ENCODE assay signal across 37 cellular contexts in genomic region chr17:33324741-33325140, GRCh38. TPM values are rescaled to one million over a fixed set of nuclear protein-coding genes. Genes with fewer than 3 reads are reported as not detected.
"Had no signal": no experiment of that assay in that cellular context is flagged by ENCODE, and none has a peak within 500 bp of the region (broad histone marks: within the 10 kb centered on the region; RNA-seq: fewer than 3 reads in every experiment).

No MANE protein-coding gene starts in this region.

- H3K4me3 ChIP-seq: ascending aorta, cardiac muscle cell had no signal

- H3K4me1 ChIP-seq: ascending aorta had no signal

- H3K36me3 Mint-ChIP-seq: activated CD4-positive, alpha-beta memory T cell treated with anti-CD3 and anti-CD28 coated beads for 36 hours; activated naive CD4-positive, alpha-beta T cell treated with anti-CD3 and anti-CD28 coated beads, Interleukin-2, amount 50 U/mL, for 72 hours; activated naive CD8-positive, alpha-beta T cell treated with anti-CD3 and anti-CD28 coated beads for 36 hours; brain; T-cell had no signal

- H3K27ac ChIP-seq: ascending aorta, cardiac muscle cell, VCaP had no signal

- FAIRE-seq: TTC549 had no signal

- DNase-seq: activated B cell treated with CpG ODN at 0.5 μM for 24 hours; activated CD4-positive, alpha-beta memory T cell treated with anti-CD3 and anti-CD28 coated beads for 36 hours; activated CD4-positive, alpha-beta T cell treated with anti-CD3 and anti-CD28 coated beads for 4 hours; activated CD4-positive, alpha-beta T cell treated with anti-CD3 and anti-CD28 coated beads, Interleukin-2, amount 10 ng/mL, durations not matched to agents 24 days and 14 days; activated CD4-positive, alpha-beta T cell treated with anti-CD3 and anti-CD28 coated beads, Interleukin-2, amount 50 U/mL, for 1 hour; activated CD4-positive, alpha-beta T cell treated with anti-CD3 and anti-CD28 coated beads, Interleukin-2, amount 50 U/mL, for 4 hours; activated CD4-positive, CD25-positive, alpha-beta regulatory T cell treated with anti-CD3 and anti-CD28 coated beads, Interleukin-2, amount 50 U/mL, for 72 hours; activated CD8-positive, alpha-beta memory T cell treated with anti-CD3 and anti-CD28 coated beads, Interleukin-2, amount 50 U/mL, for 4 hours; activated CD8-positive, alpha-beta T cell treated with anti-CD3 and anti-CD28 coated beads for 36 hours; activated effector memory CD4-positive, alpha-beta T cell treated with anti-CD3 and anti-CD28 coated beads, Interleukin-2, amount 50 U/mL, for 16 hours; activated gamma-delta T cell treated with Interleukin-2 at 50 U/mL for 16 hours; activated naive CD4-positive, alpha-beta T cell; activated naive CD4-positive, alpha-beta T cell treated with anti-CD3 and anti-CD28 coated beads for 36 hours; activated naive CD4-positive, alpha-beta T cell treated with anti-CD3 and anti-CD28 coated beads, Interleukin-2, amount 50 U/mL, for 16 hours; activated naive CD8-positive, alpha-beta T cell treated with anti-CD3 and anti-CD28 coated beads for 36 hours; activated T-cell treated with anti-CD3 and anti-CD28 coated beads for 4 hours; activated T-cell treated with anti-CD3 and anti-CD28 coated beads, Interleukin-2, amount 50 U/mL, for 1 hour; activated T-cell treated with anti-CD3 and anti-CD28 coated beads, Interleukin-2, amount 50 U/mL, for 4 hours; activated T-cell treated with anti-CD3 and anti-CD28 coated beads, Interleukin-2, amount 50 U/mL, for 72 hours; caudate nucleus; cerebellar nuclear complex; T-cell; T-helper 17 cell; T-helper 9 cell had no signal

- H3K36me3 ChIP-seq: ascending aorta, cardiac muscle cell had no signal

- H3K4me1 Mint-ChIP-seq: activated B cell treated with CpG ODN at 0.5 μM for 24 hours; activated CD4-positive, alpha-beta T cell treated with anti-CD3 and anti-CD28 coated beads, Interleukin-2, amount 10 ng/mL, durations not matched to agents 24 days and 14 days; activated naive CD8-positive, alpha-beta T cell treated with anti-CD3 and anti-CD28 coated beads for 36 hours; activated T-helper 17 cell treated with anti-CD3 and anti-CD28 coated beads, Interleukin-2, amount 50 U/mL, for 72 hours; brain; central memory CD8-positive, alpha-beta T cell; T-cell; T-helper 17 cell had no signal

- H3K9me3 Mint-ChIP-seq: activated B cell treated with CpG ODN at 0.5 μM for 24 hours; activated CD4-positive, alpha-beta memory T cell treated with anti-CD3 and anti-CD28 coated beads for 36 hours; activated CD4-positive, alpha-beta T cell treated with anti-CD3 and anti-CD28 coated beads, Interleukin-2, amount 10 ng/mL, durations not matched to agents 24 days and 14 days; activated CD8-positive, alpha-beta T cell treated with anti-CD3 and anti-CD28 coated beads for 36 hours; activated naive CD4-positive, alpha-beta T cell treated with anti-CD3 and anti-CD28 coated beads for 36 hours; activated naive CD8-positive, alpha-beta T cell treated with anti-CD3 and anti-CD28 coated beads for 36 hours; activated T-cell treated with anti-CD3 and anti-CD28 coated beads, Interleukin-2, amount 50 U/mL, for 4 hours; activated T-helper 1 cell treated with anti-CD3 and anti-CD28 coated beads, Interleukin-12 subunit alpha, Interleukin-12 subunit beta, Interleukin-2, Interleukin-4 antibody, amounts not matched to agents 30 ng/mL and 10 ng/mL and 1 ng/mL, durations not matched to agents 14 hours and 24 hours and 36 hours; brain had no signal

- H3K9me3 ChIP-seq: ascending aorta had no signal

- H3K4me3 Mint-ChIP-seq: activated B cell treated with CpG ODN at 0.5 μM for 24 hours; activated CD4-positive, alpha-beta memory T cell treated with anti-CD3 and anti-CD28 coated beads for 36 hours; activated CD4-positive, alpha-beta T cell treated with anti-CD3 and anti-CD28 coated beads, Interleukin-2, amount 10 ng/mL, durations not matched to agents 24 days and 14 days; activated CD8-positive, alpha-beta T cell treated with anti-CD3 and anti-CD28 coated beads for 36 hours; activated naive CD4-positive, alpha-beta T cell treated with anti-CD3 and anti-CD28 coated beads for 36 hours; activated naive CD8-positive, alpha-beta T cell treated with anti-CD3 and anti-CD28 coated beads for 36 hours; activated T-cell treated with anti-CD3 and anti-CD28 coated beads, Interleukin-2, amount 50 U/mL, for 4 hours; activated T-cell treated with anti-CD3 and anti-CD28 coated beads, Interleukin-2, amount 50 U/mL, for 72 hours; activated T-helper 1 cell treated with anti-CD3 and anti-CD28 coated beads, Interleukin-12 subunit alpha, Interleukin-12 subunit beta, Interleukin-2, Interleukin-4 antibody, amounts not matched to agents 30 ng/mL and 10 ng/mL and 1 ng/mL, durations not matched to agents 14 hours and 24 hours and 36 hours; activated T-helper 17 cell treated with anti-CD3 and anti-CD28 coated beads, Interleukin-2, amount 50 U/mL, for 72 hours; brain; central memory CD8-positive, alpha-beta T cell; T-cell; T-helper 17 cell had no signal

- H3K27ac Mint-ChIP-seq: activated B cell treated with CpG ODN at 0.5 μM for 24 hours; activated CD4-positive, alpha-beta memory T cell treated with anti-CD3 and anti-CD28 coated beads for 36 hours; activated CD4-positive, alpha-beta T cell treated with anti-CD3 and anti-CD28 coated beads, Interleukin-2, amount 10 ng/mL, durations not matched to agents 24 days and 14 days; activated CD8-positive, alpha-beta T cell treated with anti-CD3 and anti-CD28 coated beads for 36 hours; activated naive CD4-positive, alpha-beta T cell treated with anti-CD3 and anti-CD28 coated beads for 36 hours; activated naive CD8-positive, alpha-beta T cell treated with anti-CD3 and anti-CD28 coated beads for 36 hours; activated T-cell treated with anti-CD3 and anti-CD28 coated beads, Interleukin-2, amount 50 U/mL, for 72 hours; activated T-helper 1 cell treated with anti-CD3 and anti-CD28 coated beads, Interleukin-12 subunit alpha, Interleukin-12 subunit beta, Interleukin-2, Interleukin-4 antibody, amounts not matched to agents 30 ng/mL and 10 ng/mL and 1 ng/mL, durations not matched to agents 14 hours and 24 hours and 36 hours; activated T-helper 17 cell treated with anti-CD3 and anti-CD28 coated beads, Interleukin-2, amount 50 U/mL, for 72 hours; brain; T-cell; T-helper 17 cell had no signal

RNA-seq across cellular contexts. Expression of gene ASIC2, which starts 31.6 kb away (rescaled TPM):
- total RNA-seq: activated B cell treated with CpG ODN at 0.5 μM for 24 hours; activated CD4-positive, alpha-beta memory T cell treated with anti-CD3 and anti-CD28 coated beads for 36 hours; activated CD4-positive, alpha-beta T cell treated with anti-CD3 and anti-CD28 coated beads, Interleukin-2, amount 10 ng/mL, durations not matched to agents 24 days and 14 days; activated CD8-positive, alpha-beta memory T cell treated with anti-CD3 and anti-CD28 coated beads for 36 hours; activated CD8-positive, alpha-beta T cell treated with anti-CD3 and anti-CD28 coated beads for 36 hours; activated naive CD4-positive, alpha-beta T cell treated with anti-CD3 and anti-CD28 coated beads for 36 hours; activated naive CD4-positive, alpha-beta T cell treated with anti-CD3 and anti-CD28 coated beads, Interleukin-2, amount 50 U/mL, for 72 hours; activated naive CD8-positive, alpha-beta T cell treated with anti-CD3 and anti-CD28 coated beads for 36 hours; activated T-cell treated with anti-CD3 and anti-CD28 coated beads, Interleukin-2, amount 50 U/mL, for 4 hours; activated T-cell treated with anti-CD3 and anti-CD28 coated beads, Interleukin-2, amount 50 U/mL, for 72 hours; activated T-helper 1 cell treated with anti-CD3 and anti-CD28 coated beads, Interleukin-12 subunit alpha, Interleukin-12 subunit beta, Interleukin-2, Interleukin-4 antibody, amounts not matched to agents 30 ng/mL and 10 ng/mL and 1 ng/mL, durations not matched to agents 14 hours and 24 hours and 36 hours; activated T-helper 17 cell treated with anti-CD3 and anti-CD28 coated beads, Interleukin-2, amount 50 U/mL, for 72 hours; ascending aorta; bronchial epithelial cell; cardiac muscle cell; T-cell; T-helper 1 cell treated with Interleukin-12 subunit alpha and Interleukin-12 subunit beta and Interleukin-4 antibody, amounts not matched to agents 30 ng/mL and 1 ng/mL, for 36 hours; T-helper 17 cell; T-helper 2 cell treated with Interferon-gamma antibody and Interleukin-4, amounts not matched to agents 100 ng/mL and 5 ng/mL, for 36 hours had no signal
